ENCODE assay signal across 11 cellular contexts in the genomic region with DNA sequence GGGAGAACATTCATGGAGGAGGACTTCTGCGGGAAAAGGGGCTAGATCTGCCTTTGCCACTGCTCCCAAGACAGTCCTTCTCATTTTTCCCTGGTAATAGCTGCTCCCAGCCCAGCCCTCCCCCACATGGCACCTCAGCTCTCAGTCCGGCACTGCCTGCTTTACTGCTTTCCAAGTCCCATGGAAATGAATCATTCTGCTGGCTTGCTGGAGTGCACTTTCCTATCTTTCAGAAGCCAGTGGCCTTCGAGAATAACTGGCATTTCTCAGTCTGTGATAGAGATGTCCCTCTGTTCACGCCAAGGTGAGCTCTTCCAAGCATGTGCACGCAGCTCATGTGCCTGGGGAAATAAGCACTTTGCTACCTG.
DNase-seq lines count a peak whose midpoint lies in the region; ATAC-seq, FAIRE-seq and TF ChIP-seq lines count a peak whose summit lies in the region.
"Had no signal": no experiment of that assay in that cellular context is flagged by ENCODE, and none has a peak within 500 bp of the region (broad histone marks: within the 10 kb centered on the region; RNA-seq: fewer than 3 reads in every experiment).

No MANE protein-coding gene starts in this region.

- H3K27ac ChIP-seq in Karpas-422 (ENCODE audit: low read length) = peak overlapping the region; percentile 99

- H3K36me3 ChIP-seq in Karpas-422 (ENCODE audit: insufficient read depth, low read length) = no peaks in the 10 kb centered on the region; the same call in 1 of the 2 replicates
- no peaks in the 10 kb centered on the region for H3K36me3 ChIP-seq in bronchial epithelial cell (ENCODE audit: control insufficient read depth, insufficient read depth, low read length)

- no peak overlapping the region for H2AFZ ChIP-seq in Karpas-422 (ENCODE audit: low read length)

- no peaks in the 10 kb centered on the region for H4K20me1 ChIP-seq in Karpas-422 (ENCODE audit: insufficient read depth, low read depth, low read length)

- peak overlapping the region; percentile 82 for H3K4me2 ChIP-seq in Karpas-422 (ENCODE audit: low read depth, low read length, poor library complexity, severe bottlenecking)

- ATAC-seq in GM18907 (IDR thresholded peaks at IDR 0.05; ENCODE audit: unreplicated experiment) = no peak

- DNase-seq in Karpas-422 (peak; percentile 81), bronchial epithelial cell (ENCODE audit: low read depth) (peak; percentile 80), kidney glomerular epithelial cell (lab: John Stamatoyannopoulos, UW) (peak; percentile 70), superior temporal gyrus (ENCODE audit: extremely low spot score) (peak; percentile 36), cerebellar cortex (ENCODE audit: low spot score) (no peak), NCI-H2107 (lab: John Stamatoyannopoulos, UW) (no peak)
- no peak for DNase-seq in activated CD4-positive, alpha-beta T cell treated with anti-CD3 and anti-CD28 coated beads, Interleukin-2, amount 50 U/mL, for 4 hours
- DNase-seq: activated CD8-positive, alpha-beta memory T cell treated with anti-CD3 and anti-CD28 coated beads, Interleukin-2, amount 50 U/mL, for 48 hours; NCI-H2081; stimulated activated CD4-positive, alpha-beta T cell treated with anti-CD3 and anti-CD28 coated beads, Interleukin-4, amount 100 ng/mL, for 1 hour had no signal

- H3K27me3 ChIP-seq in Karpas-422 (ENCODE audit: low read length) (no peaks in the 10 kb centered on the region), bronchial epithelial cell (ENCODE audit: control insufficient read depth, insufficient read depth, low read length) (no peaks in the 10 kb centered on the region)

- FAIRE-seq in bronchial epithelial cell (lab: Jason Lieb, UNC) = no peak

- no peak for TF ChIP-seq CTCF in bronchial epithelial cell (IDR thresholded peaks at IDR 0.05; ENCODE audit: insufficient read depth, low read length, severe bottlenecking)

- H3K9me2 ChIP-seq in Karpas-422 (replicated peaks; ENCODE audit: insufficient read depth, low read length) = no peaks in the 10 kb centered on the region

- H3K79me2 ChIP-seq in Karpas-422 (ENCODE audit: low read length) = no peaks in the 10 kb centered on the region

- H3K9me3 ChIP-seq in Karpas-422 (ENCODE audit: low read length) = no peaks in the 10 kb centered on the region

- peak overlapping the region; percentile 92 for H3K9ac ChIP-seq in Karpas-422 (ENCODE audit: low read length)

- H3K4me3 ChIP-seq in Karpas-422 (ENCODE audit: low read length) (peak overlapping the region; percentile 71), bronchial epithelial cell (ENCODE audit: low read depth, low read length) (no peak overlapping the region)

- H3K4me1 ChIP-seq in Karpas-422 (ENCODE audit: low read length) = peaks cover 90% of the 10 kb centered on the region

Comparison
In these comparisons a context has a peak if more than half of its experiments do, and no peak if none do; other contexts are left out.
1. DNase-seq: peak in Karpas-422 (single experiment), bronchial epithelial cell (single experiment), kidney glomerular epithelial cell (single experiment) and superior temporal gyrus (single experiment); none in cerebellar cortex (single experiment), activated CD4-positive, alpha-beta T cell treated with anti-CD3 and anti-CD28 coated beads, Interleukin-2, amount 50 U/mL, for 4 hours (0 of 2) and NCI-H2107 (single experiment).